Comparison of ENCODE assay signal across 8 cellular contexts in genomic region chr22:22851969-22852368, GRCh38. TPM values are rescaled to one million over a fixed set of nuclear protein-coding genes. Genes with fewer than 3 reads are reported as not detected.
"Had no signal": no experiment of that assay in that cellular context is flagged by ENCODE, and none has a peak within 500 bp of the region (broad histone marks: within the 10 kb centered on the region; RNA-seq: fewer than 3 reads in every experiment).

No MANE protein-coding gene starts in this region.

- H3K4me3 ChIP-seq: GM23248 had no signal

- H3K27ac ChIP-seq: GM23248 had no signal

- FAIRE-seq: H54, HTR-8/SVneo had no signal

- H2AFZ ChIP-seq: GM23248 had no signal

- DNase-seq: GM23248, GOT3, H9, HCEC 1CT, IMR-90 had no signal

- H3K27ac Mint-ChIP-seq: H9 had no signal

- H3K4me3 Mint-ChIP-seq: H9 had no signal

- H3K9me3 Mint-ChIP-seq: H9 had no signal

- H3K9ac ChIP-seq: GM23248 had no signal

- H3K4me1 Mint-ChIP-seq: H9 had no signal

RNA-seq across cellular contexts. Expression of gene IGLL5, which starts 35.6 kb away (rescaled TPM):
- total RNA-seq: GM23248, H9, HT-29, IMR-90 had no signal
- polyA plus RNA-seq: GM23248, IMR-90 had no signal
